8 cellular contexts compared by ENCODE assay signal in the genomic region with DNA sequence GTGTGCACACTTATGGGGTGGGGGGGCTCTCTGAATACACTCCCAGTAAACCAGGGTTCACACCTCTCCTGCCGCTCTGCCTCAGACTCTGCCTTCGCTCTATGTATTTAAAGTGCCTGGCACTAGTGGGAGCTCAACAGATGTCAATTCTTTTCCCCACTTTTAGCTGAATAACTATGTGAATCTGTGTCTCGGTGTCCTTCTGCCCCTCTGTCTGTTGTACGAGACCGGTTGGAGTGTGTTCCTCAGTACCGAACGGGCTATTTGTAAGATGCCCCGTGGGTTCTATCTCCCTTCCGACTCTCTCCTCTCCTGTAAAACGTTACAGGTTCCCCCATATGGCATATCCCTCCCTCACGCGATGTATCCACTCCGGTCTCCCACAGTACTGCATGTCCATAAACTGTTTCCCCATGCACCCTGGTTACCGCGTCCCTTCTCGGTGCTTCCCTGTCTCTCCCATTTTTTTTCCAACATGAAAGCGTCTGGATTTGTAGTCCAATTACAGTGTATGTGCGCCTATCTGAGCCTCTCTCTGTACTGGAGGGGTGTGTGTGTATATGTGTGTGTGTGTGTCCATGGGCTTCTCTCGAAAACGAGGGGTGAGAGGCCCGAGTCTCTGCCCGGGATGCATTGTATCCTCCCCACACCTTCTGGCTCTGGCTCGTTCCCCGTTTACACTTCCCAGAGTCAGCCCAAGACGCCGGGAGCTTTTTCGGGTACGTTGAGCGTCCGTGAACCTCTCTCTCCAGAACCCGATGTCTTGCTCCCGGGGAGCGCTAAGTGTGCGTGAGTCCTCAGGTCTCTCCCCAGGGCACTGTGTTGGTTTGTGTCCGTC.
DNase-seq lines count a peak whose midpoint lies in the region; ATAC-seq lines count a peak whose summit lies in the region.

No MANE protein-coding gene starts in this region.

- H3K27ac Mint-ChIP-seq in stimulated activated naive CD8-positive, alpha-beta T cell treated with anti-CD3 and anti-CD28 coated beads, Interleukin-15, amount 100 ng/mL, for 72 hours = peak overlapping the region; percentile 95 to 98

- no peaks in the 10 kb centered on the region for H3K9me3 Mint-ChIP-seq in stimulated activated naive CD8-positive, alpha-beta T cell treated with anti-CD3 and anti-CD28 coated beads, Interleukin-15, amount 100 ng/mL, for 72 hours

- H3K27ac ChIP-seq in caudate nucleus (ENCODE audit: low read depth, low read length) (peak overlapping the region; percentile 93), layer of hippocampus (ENCODE audit: low read depth, low read length) (peak overlapping the region; percentile 92)

- no peaks in the 10 kb centered on the region for H3K27me3 Mint-ChIP-seq in stimulated activated naive CD8-positive, alpha-beta T cell treated with anti-CD3 and anti-CD28 coated beads, Interleukin-15, amount 100 ng/mL, for 72 hours

- H3K27me3 ChIP-seq in layer of hippocampus (ENCODE audit: control insufficient read depth, insufficient read depth, low read length) = no peaks in the 10 kb centered on the region

- DNase-seq in DMS153 treated with DMSO at 0.1 percent for 48 hours (lab: John Stamatoyannopoulos, UW; ENCODE audit: unreplicated experiment) (peak; percentile 12), DMS153 (lab: John Stamatoyannopoulos, UW) (no peak), NCI-H748 (lab: John Stamatoyannopoulos, UW; ENCODE audit: unreplicated experiment) (peak; percentile 38), caudate nucleus (lab: John Stamatoyannopoulos, UW) (peak in 26 of 61 donors; percentile 6 to 71 (median 52))
- peak in 1 of 2 donors; percentile 10 for DNase-seq in stimulated activated naive CD8-positive, alpha-beta T cell treated with anti-CD3 and anti-CD28 coated beads, Interleukin-15, amount 100 ng/mL, for 72 hours

- H3K4me1 Mint-ChIP-seq in stimulated activated naive CD8-positive, alpha-beta T cell treated with anti-CD3 and anti-CD28 coated beads, Interleukin-15, amount 100 ng/mL, for 72 hours = peaks cover 51% of the 10 kb centered on the region

- peak overlapping the region; percentile 98 for H3K4me3 Mint-ChIP-seq in stimulated activated naive CD8-positive, alpha-beta T cell treated with anti-CD3 and anti-CD28 coated beads, Interleukin-15, amount 100 ng/mL, for 72 hours

- ATAC-seq in stimulated activated naive CD8-positive, alpha-beta T cell treated with anti-CD3 and anti-CD28 coated beads, Interleukin-15, amount 100 ng/mL, for 72 hours = peak; percentile 0
- ATAC-seq in GM18861 (IDR thresholded peaks at IDR 0.05; ENCODE audit: unreplicated experiment) = no peak
- ATAC-seq in HG03460 (IDR thresholded peaks at IDR 0.05; ENCODE audit: unreplicated experiment) = no peak
